Comparison of ENCODE assay signal across 17 cellular contexts in the genomic region with DNA sequence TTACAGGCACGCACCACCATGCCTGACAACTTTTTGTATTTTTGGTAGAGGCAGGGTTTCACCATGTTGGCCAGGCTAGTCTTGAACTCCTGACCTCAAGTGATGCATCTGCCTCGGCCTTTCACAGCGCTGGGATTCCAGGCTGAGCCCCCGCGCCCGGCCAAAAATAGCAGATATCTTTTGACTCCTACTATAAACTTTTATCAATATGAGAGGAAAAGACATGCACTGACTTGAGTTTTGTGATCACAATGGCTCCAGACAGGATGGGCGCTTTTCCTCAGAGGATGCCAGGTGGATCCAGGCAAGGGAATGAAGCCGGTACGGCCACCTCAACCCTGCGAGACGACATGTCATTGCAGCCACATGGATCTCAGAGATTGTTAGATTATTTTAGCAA.
DNase-seq lines count a peak whose midpoint lies in the region; ATAC-seq and TF ChIP-seq lines count a peak whose summit lies in the region.
"Had no signal": no experiment of that assay in that cellular context is flagged by ENCODE, and none has a peak within 500 bp of the region (broad histone marks: within the 10 kb centered on the region; RNA-seq: fewer than 3 reads in every experiment).

No MANE protein-coding gene starts in this region.

- peaks cover 13% of the 10 kb centered on the region for H3K27me3 ChIP-seq in neural progenitor cell
- H3K27me3 ChIP-seq in esophagus squamous epithelium = peaks cover 0 to 50% (median 0%) of the 10 kb centered on the region in 4 donors

- H3K27ac ChIP-seq in neural progenitor cell (no peak overlapping the region), esophagus squamous epithelium (no peak overlapping the region)
- H3K27ac ChIP-seq: 22Rv1 had no signal

- no peak overlapping the region for H2AFZ ChIP-seq in neural progenitor cell (replicated peaks)
- H2AFZ ChIP-seq: GM23338 had no signal

- H3K9me3 ChIP-seq in neural progenitor cell (ENCODE audit: low read depth) (no peaks in the 10 kb centered on the region), esophagus squamous epithelium (no peaks in the 10 kb centered on the region)

- H3K79me2 ChIP-seq in neural progenitor cell (ENCODE audit: low read depth) = no peaks in the 10 kb centered on the region

- H3F3A ChIP-seq in neural progenitor cell (ENCODE audit: low read depth) = peaks cover 18% of the 10 kb centered on the region

- H3K4me1 Mint-ChIP-seq in activated CD4-positive, alpha-beta T cell treated with anti-CD3 and anti-CD28 coated beads, Interleukin-2, amount 10 ng/mL, durations not matched to agents 24 days and 14 days = peaks cover 4% of the 10 kb centered on the region
- H3K4me1 Mint-ChIP-seq in neural progenitor cell = peaks cover 88% of the 10 kb centered on the region
- H3K4me1 Mint-ChIP-seq: CD14-positive monocyte, GM23338 had no signal

- DNase-seq in activated CD4-positive, alpha-beta T cell treated with anti-CD3 and anti-CD28 coated beads, Interleukin-2, amount 10 ng/mL, durations not matched to agents 24 days and 14 days = peak; percentile 40
- DNase-seq in activated CD4-positive, alpha-beta T cell treated with anti-CD3 and anti-CD28 coated beads for 1 hour = no peak
- DNase-seq in cardiac septum (ENCODE audit: low spot score) (peak; percentile 59), left cardiac atrium (no peak), neural progenitor cell (ENCODE audit: low spot score) (no peak), NCI-H2107 (lab: John Stamatoyannopoulos, UW) (no peak), esophagus squamous epithelium (lab: John Stamatoyannopoulos, UW) (no peak), NCI-H526 treated with DMSO at 0.1 percent for 48 hours (lab: John Stamatoyannopoulos, UW) (no peak)
- DNase-seq: COR-L47, DMS153, DMS79 treated with DMSO at 0.1 percent for 48 hours, EL, H7 had no signal

- H3K9me3 Mint-ChIP-seq in activated CD4-positive, alpha-beta T cell treated with anti-CD3 and anti-CD28 coated beads, Interleukin-2, amount 10 ng/mL, durations not matched to agents 24 days and 14 days = no peaks in the 10 kb centered on the region
- peaks cover 12% of the 10 kb centered on the region for H3K9me3 Mint-ChIP-seq in neural progenitor cell
- H3K9me3 Mint-ChIP-seq: CD8-positive, alpha-beta T cell had no signal

- H3K4me3 ChIP-seq in neural progenitor cell = no peak overlapping the region
- H3K4me3 ChIP-seq in esophagus squamous epithelium = no peak overlapping the region
- H3K4me3 ChIP-seq: GM23338 had no signal

- no peak overlapping the region for H3K9ac ChIP-seq in neural progenitor cell

- H3K4me1 ChIP-seq in neural progenitor cell (peaks cover 19% of the 10 kb centered on the region), esophagus squamous epithelium (no peaks in the 10 kb centered on the region)

- no peak overlapping the region for H3K27ac Mint-ChIP-seq in activated CD4-positive, alpha-beta T cell treated with anti-CD3 and anti-CD28 coated beads, Interleukin-2, amount 10 ng/mL, durations not matched to agents 24 days and 14 days
- peak overlapping the region; percentile 88 for H3K27ac Mint-ChIP-seq in neural progenitor cell
- H3K27ac Mint-ChIP-seq: CD14-positive monocyte; CD8-positive, alpha-beta T cell; GM23338 had no signal

- H3K36me3 ChIP-seq in neural progenitor cell (no peaks in the 10 kb centered on the region), esophagus squamous epithelium (no peaks in the 10 kb centered on the region)

- TF ChIP-seq POLR2A in esophagus squamous epithelium (IDR thresholded peaks at IDR 0.05) = no peak

- ATAC-seq in left cardiac atrium = no peak
- ATAC-seq: CD8-positive, alpha-beta T cell; GM23338 had no signal

- no peak overlapping the region for H3K4me3 Mint-ChIP-seq in activated CD4-positive, alpha-beta T cell treated with anti-CD3 and anti-CD28 coated beads, Interleukin-2, amount 10 ng/mL, durations not matched to agents 24 days and 14 days
- no peak overlapping the region for H3K4me3 Mint-ChIP-seq in neural progenitor cell
- H3K4me3 Mint-ChIP-seq: CD14-positive monocyte; CD8-positive, alpha-beta T cell; GM23338 had no signal

- H3K36me3 Mint-ChIP-seq in activated CD4-positive, alpha-beta T cell treated with anti-CD3 and anti-CD28 coated beads, Interleukin-2, amount 10 ng/mL, durations not matched to agents 24 days and 14 days (ENCODE audit: low read depth) = no peaks in the 10 kb centered on the region
- H3K36me3 Mint-ChIP-seq in neural progenitor cell = peaks cover 2% of the 10 kb centered on the region
- H3K36me3 Mint-ChIP-seq: CD14-positive monocyte; CD8-positive, alpha-beta T cell had no signal

- intact Hi-C loops in activated CD4-positive, alpha-beta T cell treated with anti-CD3 and anti-CD28 coated beads, Interleukin-2, amount 10 ng/mL, durations not matched to agents 24 days and 14 days (cut with micrococcal nuclease) = no loop called here
- intact Hi-C loops in cardiac septum (cut with DNase I) = no loop called here
- intact Hi-C loops in left cardiac atrium (cut with DNase I) = no loop called here
- intact Hi-C loops in esophagus squamous epithelium (cut with DNase I) = no loop called here

- H3K4me2 ChIP-seq in neural progenitor cell = no peak overlapping the region
- H3K4me2 ChIP-seq: GM23338 had no signal

- TF ChIP-seq CTCF in neural progenitor cell (IDR thresholded peaks at IDR 0.05) (no peak), esophagus squamous epithelium (IDR thresholded peaks at IDR 0.05) (no peak)

- H3K27me3 Mint-ChIP-seq in activated CD4-positive, alpha-beta T cell treated with anti-CD3 and anti-CD28 coated beads, Interleukin-2, amount 10 ng/mL, durations not matched to agents 24 days and 14 days = peaks cover 22% of the 10 kb centered on the region
- peaks cover 15% of the 10 kb centered on the region for H3K27me3 Mint-ChIP-seq in neural progenitor cell (ENCODE audit: insufficient read depth, low read depth)

- WGBS in esophagus squamous epithelium, 2 donors = 22 to 53% methylated on average over 8 to 11 of the region's 11 CpGs

- no peaks in the 10 kb centered on the region for H4K20me1 ChIP-seq in neural progenitor cell (ENCODE audit: low read depth)

Comparison
In these comparisons a context has a peak if more than half of its experiments do, and no peak if none do; other contexts are left out.
1. DNase-seq: peak in activated CD4-positive, alpha-beta T cell treated with anti-CD3 and anti-CD28 coated beads, Interleukin-2, amount 10 ng/mL, durations not matched to agents 24 days and 14 days (single experiment) and cardiac septum (single experiment); none in activated CD4-positive, alpha-beta T cell treated with anti-CD3 and anti-CD28 coated beads for 1 hour (single experiment), left cardiac atrium (single experiment), neural progenitor cell (single experiment), NCI-H2107 (single experiment), esophagus squamous epithelium (single experiment) and NCI-H526 treated with DMSO at 0.1 percent for 48 hours (single experiment).